In the genomic region with DNA sequence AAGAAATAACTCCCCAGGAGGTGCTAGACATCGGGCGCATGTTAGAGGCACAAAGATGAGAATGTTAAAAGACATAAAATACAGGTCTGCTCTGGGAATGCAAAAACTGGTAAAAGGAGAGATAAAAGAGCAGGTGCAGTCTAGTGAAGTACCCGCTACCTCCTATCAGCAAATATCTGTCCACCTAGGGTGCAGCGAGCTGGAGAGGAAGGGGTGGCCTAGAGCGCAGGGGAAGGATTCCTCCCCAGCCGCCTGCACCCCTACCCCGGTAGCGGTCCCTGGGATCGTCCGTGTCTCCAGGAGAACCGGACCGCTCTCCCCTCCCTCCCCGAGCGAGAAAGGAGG, we compare ENCODE assay signal across 10 cellular contexts. TPM values are rescaled to one million over a fixed set of nuclear protein-coding genes. Genes with fewer than 3 reads are reported as not detected.
DNase-seq lines count a peak whose midpoint lies in the region; ATAC-seq, FAIRE-seq and TF ChIP-seq lines count a peak whose summit lies in the region.
"Had no signal": no experiment of that assay in that cellular context is flagged by ENCODE, and none has a peak within 500 bp of the region (broad histone marks: within the 10 kb centered on the region; RNA-seq: fewer than 3 reads in every experiment).

No MANE protein-coding gene starts in this region.

- no peak overlapping the region for H3K27ac ChIP-seq in astrocyte (ENCODE audit: low read depth, low read length)
- H3K27ac ChIP-seq in lung (ENCODE audit: low read depth in 1 of 2, low read length in 1 of 2): no peak overlapping the region
- H3K27ac ChIP-seq in thyroid gland: peak overlapping the region in 1 of 3 donors; percentile 3

- FAIRE-seq in astrocyte (lab: Jason Lieb, UNC): no peak

- TF ChIP-seq POLR2A in thyroid gland (IDR thresholded peaks at IDR 0.05): no peak

- H3K4me1 Mint-ChIP-seq in activated T-cell treated with anti-CD3 and anti-CD28 coated beads, Interleukin-2, amount 50 U/mL, for 24 hours (ENCODE audit: low read depth): peaks cover 18% of the 10 kb centered on the region
- no peaks in the 10 kb centered on the region for H3K4me1 Mint-ChIP-seq in astrocyte (ENCODE audit: low read depth, unreplicated experiment)
- H3K4me1 Mint-ChIP-seq: neural crest cell had no signal

- H3K27me3 ChIP-seq in astrocyte (ENCODE audit: insufficient read depth, low read length): peaks cover 8% of the 10 kb centered on the region
- no peaks in the 10 kb centered on the region for H3K27me3 ChIP-seq in lung (ENCODE audit: control insufficient read depth, insufficient read depth)
- H3K27me3 ChIP-seq in thyroid gland: no peaks in the 10 kb centered on the region

- H3K9me3 Mint-ChIP-seq in activated T-cell treated with anti-CD3 and anti-CD28 coated beads, Interleukin-2, amount 50 U/mL, for 24 hours: peaks cover 14% of the 10 kb centered on the region
- H3K9me3 Mint-ChIP-seq in astrocyte (ENCODE audit: unreplicated experiment): peaks cover 9% of the 10 kb centered on the region

- intact Hi-C loops in thyroid gland (cut with DNase I): no loop called here

- ATAC-seq in lung (ENCODE audit: insufficient read depth, low FRiP score) (no peak), GM19467 (IDR thresholded peaks at IDR 0.05; ENCODE audit: unreplicated experiment) (no peak), HG03442 (IDR thresholded peaks at IDR 0.05; ENCODE audit: unreplicated experiment) (no peak)

- WGBS in lung, 2 donors: 11 to 13% methylated on average over 13 to 14 of the region's 14 CpGs
- WGBS in thyroid gland, 2 donors: 12 to 17% methylated on average over 7 to 14 of the region's 14 CpGs

- TF ChIP-seq CTCF in astrocyte (IDR thresholded peaks at IDR 0.05; ENCODE audit: insufficient read depth, low read depth, low read length) (no peak), lung (IDR thresholded peaks at IDR 0.05; ENCODE audit: control extremely low read depth, extremely low read depth) (no peak), thyroid gland (IDR thresholded peaks at IDR 0.05) (no peak)

- peaks cover 47% of the 10 kb centered on the region for H3K27me3 Mint-ChIP-seq in activated T-cell treated with anti-CD3 and anti-CD28 coated beads, Interleukin-2, amount 50 U/mL, for 24 hours
- peaks cover 11% of the 10 kb centered on the region for H3K27me3 Mint-ChIP-seq in astrocyte (ENCODE audit: low read depth, unreplicated experiment)

- no peaks in the 10 kb centered on the region for H3K9me3 ChIP-seq in astrocyte (ENCODE audit: insufficient read depth, low read depth, low read length)
- H3K9me3 ChIP-seq in lung (ENCODE audit: control insufficient read depth in 2 of 2, insufficient read depth in 1 of 2, low read length in 1 of 2): peaks cover 0 to 12% of the 10 kb centered on the region in 2 donors
- H3K9me3 ChIP-seq in thyroid gland: no peaks in the 10 kb centered on the region

- H3K4me3 ChIP-seq in astrocyte (ENCODE audit: insufficient read depth, low read depth, low read length): peak overlapping the region; percentile 57
- H3K4me3 ChIP-seq in lung: peak overlapping the region; percentile 53
- H3K4me3 ChIP-seq in thyroid gland (replicated peaks in 1 of 3): peak overlapping the region; percentile 57 to 73 (median 65)

- H3K79me2 ChIP-seq in astrocyte (ENCODE audit: insufficient read depth, low read length): no peaks in the 10 kb centered on the region

- peak overlapping the region; percentile 38 for H3K4me3 Mint-ChIP-seq in activated T-cell treated with anti-CD3 and anti-CD28 coated beads, Interleukin-2, amount 50 U/mL, for 24 hours
- no peak overlapping the region for H3K4me3 Mint-ChIP-seq in astrocyte (ENCODE audit: unreplicated experiment)
- H3K4me3 Mint-ChIP-seq: neural crest cell had no signal

- no peaks in the 10 kb centered on the region for H4K20me1 ChIP-seq in astrocyte (ENCODE audit: insufficient read depth, low read length)

- H3K36me3 ChIP-seq in astrocyte (ENCODE audit: insufficient read depth, low read length) (no peaks in the 10 kb centered on the region), lung (ENCODE audit: control insufficient read depth in 2 of 2, insufficient read depth in 2 of 2, low read length in 2 of 2) (peaks cover 6 to 11% of the 10 kb centered on the region in 2 donors), thyroid gland (no peaks in the 10 kb centered on the region)

- H2AFZ ChIP-seq in astrocyte (ENCODE audit: low read depth, low read length): peak overlapping the region; percentile 88

- H3K36me3 Mint-ChIP-seq in activated T-cell treated with anti-CD3 and anti-CD28 coated beads, Interleukin-2, amount 50 U/mL, for 24 hours (ENCODE audit: low read depth): peaks cover 10% of the 10 kb centered on the region
- no peaks in the 10 kb centered on the region for H3K36me3 Mint-ChIP-seq in astrocyte (ENCODE audit: low read depth, unreplicated experiment)

- peak overlapping the region; percentile 86 for H3K4me2 ChIP-seq in astrocyte (ENCODE audit: low read length)

- no peak for DNase-seq in activated T-cell treated with anti-CD3 and anti-CD28 coated beads, Interleukin-2, amount 50 U/mL, for 24 hours
- no peak for DNase-seq in activated T-cell treated with anti-CD3 and anti-CD28 coated beads, Interleukin-2, amount 50 U/mL, for 48 hours
- no peak for DNase-seq in astrocyte (ENCODE audit: low read depth)
- no peak for DNase-seq in lung (ENCODE audit: low spot score)
- no peak for DNase-seq in thyroid gland
- no peak for DNase-seq in SKM-1 treated with dmso at 0.1 percent for 144 hours (lab: John Stamatoyannopoulos, UW; ENCODE audit: unreplicated experiment)

- peak overlapping the region; percentile 46 for H3K27ac Mint-ChIP-seq in activated T-cell treated with anti-CD3 and anti-CD28 coated beads, Interleukin-2, amount 50 U/mL, for 24 hours
- H3K27ac Mint-ChIP-seq in astrocyte (ENCODE audit: unreplicated experiment): no peak overlapping the region

- H3K4me1 ChIP-seq in astrocyte (ENCODE audit: insufficient read depth, low read length) (no peaks in the 10 kb centered on the region), lung (ENCODE audit: control insufficient read depth in 2 of 2, insufficient read depth in 2 of 2, low read length in 2 of 2) (peaks cover 6 to 9% of the 10 kb centered on the region in 2 donors), thyroid gland (peaks cover 6 to 18% of the 10 kb centered on the region in 2 donors)

- peak overlapping the region; percentile 69 for H3K9ac ChIP-seq in astrocyte (ENCODE audit: low read length)

RNA-seq across cellular contexts. Expression of gene ZNF662, which starts 0.2 kb away (rescaled TPM):
- total RNA-seq in astrocyte: 0.23 and 0.53 TPM in 2 replicates
- total RNA-seq in lung: 10 to 100 TPM in 1 of 2 donors, 1 to 10 TPM in 1; 8.7 to 22.7 TPM
- polyA plus RNA-seq in lung: 1 to 10 TPM in 1 of 2 donors, under 1 TPM in 1; 0.85 to 4.1 TPM
- total RNA-seq in thyroid gland: 10 to 100 TPM in 2 of 4 donors, 1 to 10 TPM in 2; 8.5 to 14.2 (median 9.8) TPM
- total RNA-seq: neural crest cell had no signal

RNA-seq across cellular contexts. Expression of gene CYP8B1, which starts 30.0 kb away (rescaled TPM):
- total RNA-seq in astrocyte: not detected in 2 replicates
- total RNA-seq in lung: under 1 TPM in 1 of 2 donors, not detected in 1; 0.09 TPM
- under 1 TPM in 1 of 2 donors, not detected in 1; 0.01 TPM for polyA plus RNA-seq in lung
- not detected for total RNA-seq in thyroid gland
- total RNA-seq: dermis microvascular lymphatic vessel endothelial cell, neural crest cell had no signal
